Comparison of ENCODE assay signal across 12 cellular contexts in the genomic region with DNA sequence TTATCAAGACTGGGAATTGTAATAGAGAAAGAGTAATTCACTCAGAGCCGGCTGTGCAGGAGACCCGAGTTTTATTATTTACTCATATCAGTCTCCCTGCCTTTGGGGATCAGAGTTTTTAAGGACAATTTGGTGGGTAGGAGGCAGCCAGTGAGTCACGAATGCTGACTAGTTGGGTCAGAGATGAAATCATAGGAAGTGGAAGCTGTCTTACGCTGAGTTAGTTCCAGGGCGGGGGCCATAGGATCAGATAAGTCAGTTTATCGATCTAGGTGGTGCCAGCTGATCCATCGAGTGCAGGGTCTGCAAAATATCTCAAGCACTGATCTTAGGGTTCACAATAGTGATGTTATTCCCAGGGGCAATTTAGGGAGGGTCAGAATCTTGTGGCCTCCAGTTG. TPM values are rescaled to one million over a fixed set of nuclear protein-coding genes. Genes with fewer than 3 reads are reported as not detected.
A peak's percentile ranks its signal among the peaks of the same experiment; 100 is the strongest.
DNase-seq lines count a peak whose midpoint lies in the region; ATAC-seq and TF ChIP-seq lines count a peak whose summit lies in the region.
"Had no signal": no experiment of that assay in that cellular context is flagged by ENCODE, and none has a peak within 500 bp of the region (broad histone marks: within the 10 kb centered on the region; RNA-seq: fewer than 3 reads in every experiment).

No MANE protein-coding gene starts in this region.

- CTCF ChIA-PET in MCF 10A (lab: Yijun Ruan, JAX), result interaction anchor here (0.7 to 11.9 kb wide), 12 partner anchors 9 to 250 kb away, joined by 3 to 145 read pairs (median 4); partner anchors contain the start of gene RNF227
- CTCF ChIA-PET in activated CD4-positive, alpha-beta memory T cell treated with anti-CD3 and anti-CD28 coated beads, Interleukin-2, amount 10 ng/mL, durations not matched to agents 7 days and 5 days (lab: Charles Lee), result interaction anchor here (1.0 to 3.7 kb wide), 2 partner anchors 48 to 69 kb away, joined by 6 to 18 read pairs; no protein-coding TSS in a partner anchor

- no peaks in the 10 kb centered on the region for H3K27me3 ChIP-seq in breast epithelium

- no peaks in the 10 kb centered on the region for H3K36me3 ChIP-seq in breast epithelium

- BruUV-seq in MCF 10A (replicated peaks; lab: Mats Ljungman, UMichigan), result no TSS peak

- H3K4me1 ChIP-seq in breast epithelium, result no peaks in the 10 kb centered on the region

- H3K9me3 Mint-ChIP-seq in MCF 10A (ENCODE audit: unreplicated experiment), result no peaks in the 10 kb centered on the region
- H3K9me3 Mint-ChIP-seq in activated CD4-positive, alpha-beta memory T cell treated with anti-CD3 and anti-CD28 coated beads, Interleukin-2, amount 10 ng/mL, durations not matched to agents 7 days and 5 days, result peaks cover 1% of the 10 kb centered on the region

- peaks cover 6% of the 10 kb centered on the region for H3K36me3 Mint-ChIP-seq in MCF 10A (ENCODE audit: insufficient read depth, unreplicated experiment)
- H3K36me3 Mint-ChIP-seq in activated CD4-positive, alpha-beta memory T cell treated with anti-CD3 and anti-CD28 coated beads, Interleukin-2, amount 10 ng/mL, durations not matched to agents 7 days and 5 days (ENCODE audit: low read depth), result peaks cover 3% of the 10 kb centered on the region

- intact Hi-C loops in MCF 10A (cut with micrococcal nuclease) (loop anchor here (1.0 to 5.0 kb wide), 2 partner anchors 50 to 69 kb away; partner anchors contain the start of genes CNTROB and TRAPPC1), breast epithelium (cut with DNase I; ENCODE audit: low total_unique reads) (no loop called here)

- TF ChIP-seq CTCF in MCF 10A (IDR thresholded peaks at IDR 0.05; ENCODE audit: unreplicated experiment) (no peak), breast epithelium (IDR thresholded peaks at IDR 0.05) (no peak), foreskin fibroblast (IDR thresholded peaks at IDR 0.05; ENCODE audit: low read depth, low read length) (no peak)

- peaks cover 10% of the 10 kb centered on the region for H3K4me1 Mint-ChIP-seq in MCF 10A (ENCODE audit: insufficient read depth, unreplicated experiment)
- peaks cover 18% of the 10 kb centered on the region for H3K4me1 Mint-ChIP-seq in activated CD4-positive, alpha-beta memory T cell treated with anti-CD3 and anti-CD28 coated beads, Interleukin-2, amount 10 ng/mL, durations not matched to agents 7 days and 5 days

- H3K4me3 ChIP-seq in breast epithelium (no peak overlapping the region), foreskin fibroblast (ENCODE audit: low read depth in 1 of 2, low read length in 2 of 2) (no peak overlapping the region)

- no peak for TF ChIP-seq POLR2A in breast epithelium (IDR thresholded peaks at IDR 0.05)

- DNase-seq in MCF 10A (ENCODE audit: unreplicated experiment) (peak; percentile 43), breast epithelium (ENCODE audit: low spot score in 2 of 2) (no peak), foreskin fibroblast (peak; percentile 65 to 88)
- peak; percentile 24 for DNase-seq in activated CD4-positive, alpha-beta memory T cell treated with anti-CD3 and anti-CD28 coated beads, Interleukin-2, amount 10 ng/mL, durations not matched to agents 7 days and 5 days
- no peak for DNase-seq in stimulated activated CD4-positive, alpha-beta T cell treated with anti-CD3 and anti-CD28 coated beads, Interleukin-1b, Interleukin-23, amount 100 ng/mL, for 48 hours
- DNase-seq: activated naive CD4-positive, alpha-beta T cell treated with Interleukin-2 at 50 U/mL for 16 hours; SW 1271 had no signal

- POLR2A ChIA-PET in MCF 10A (lab: Yijun Ruan, JAX), result interaction anchor here (1.4 to 3.3 kb wide), 2 partner anchors 50 to 112 kb away, joined by 3 to 12 read pairs; partner anchors contain the start of genes CNTROB and TRAPPC1
- POLR2A ChIA-PET in activated CD4-positive, alpha-beta memory T cell treated with anti-CD3 and anti-CD28 coated beads, Interleukin-2, amount 10 ng/mL, durations not matched to agents 7 days and 5 days (lab: Charles Lee), result interaction anchor here (1.1 kb wide), 1 partner anchor 50 kb away, joined by 3 read pairs; no protein-coding TSS in a partner anchor

- no peaks in the 10 kb centered on the region for H3K9me3 ChIP-seq in breast epithelium

- H3K27me3 Mint-ChIP-seq in MCF 10A (ENCODE audit: insufficient read depth, unreplicated experiment), result no peaks in the 10 kb centered on the region
- H3K27me3 Mint-ChIP-seq in activated CD4-positive, alpha-beta memory T cell treated with anti-CD3 and anti-CD28 coated beads, Interleukin-2, amount 10 ng/mL, durations not matched to agents 7 days and 5 days, result peaks cover 15% of the 10 kb centered on the region

- ATAC-seq in HG03196 (IDR thresholded peaks at IDR 0.05; ENCODE audit: unreplicated experiment) (no peak), HG02571 (IDR thresholded peaks at IDR 0.05; ENCODE audit: unreplicated experiment) (no peak), HG03280 (IDR thresholded peaks at IDR 0.05; ENCODE audit: unreplicated experiment) (no peak)

- H3K27ac Mint-ChIP-seq in MCF 10A (ENCODE audit: low read depth, unreplicated experiment), result no peak overlapping the region
- H3K27ac Mint-ChIP-seq in activated CD4-positive, alpha-beta memory T cell treated with anti-CD3 and anti-CD28 coated beads, Interleukin-2, amount 10 ng/mL, durations not matched to agents 7 days and 5 days, result no peak overlapping the region

- H3K4me3 Mint-ChIP-seq in MCF 10A (ENCODE audit: unreplicated experiment), result no peak overlapping the region
- H3K4me3 Mint-ChIP-seq in activated CD4-positive, alpha-beta memory T cell treated with anti-CD3 and anti-CD28 coated beads, Interleukin-2, amount 10 ng/mL, durations not matched to agents 7 days and 5 days, result no peak overlapping the region

- no peak overlapping the region for H3K27ac ChIP-seq in breast epithelium

RNA-seq across cellular contexts. Expression of gene GUCY2D, which starts 20.2 kb away (rescaled TPM):
- total RNA-seq in MCF 10A (2022), result not detected in 2 replicates
- under 1 TPM in 1 of 3 donors, not detected in 2; 0.15 TPM for total RNA-seq in breast epithelium
- not detected for total RNA-seq in activated CD4-positive, alpha-beta memory T cell treated with anti-CD3 and anti-CD28 coated beads, Interleukin-2, amount 10 ng/mL, durations not matched to agents 7 days and 5 days
- total RNA-seq: chondrocyte, posterior vena cava had no signal

RNA-seq across cellular contexts. Expression of gene CNTROB, which starts 50.2 kb away (rescaled TPM):
- total RNA-seq in MCF 10A (2022), result 31.5 and 39.2 TPM in 2 replicates
- 10 to 100 TPM; 17.0 to 27.2 (median 23.9) TPM for total RNA-seq in breast epithelium
- 10 to 100 TPM; 58.8 to 64.6 TPM for total RNA-seq in activated CD4-positive, alpha-beta memory T cell treated with anti-CD3 and anti-CD28 coated beads, Interleukin-2, amount 10 ng/mL, durations not matched to agents 7 days and 5 days

RNA-seq across cellular contexts. Expression of gene TRAPPC1, which starts 50.4 kb away (rescaled TPM):
- total RNA-seq in MCF 10A (2022) (80.0 and 104 TPM in 2 replicates), breast epithelium (10 to 100 TPM; 24.9 to 38.9 (median 37.7) TPM)
- total RNA-seq in activated CD4-positive, alpha-beta memory T cell treated with anti-CD3 and anti-CD28 coated beads, Interleukin-2, amount 10 ng/mL, durations not matched to agents 7 days and 5 days, result 100 to 1,000 TPM; 238 to 244 TPM

RNA-seq across cellular contexts. Expression of gene KCNAB3, which starts 52.5 kb away (rescaled TPM):
- 4.2 and 10.0 TPM in 2 replicates for total RNA-seq in MCF 10A (2022)
- total RNA-seq in breast epithelium, result 1 to 10 TPM in 2 of 3 donors, under 1 TPM in 1; 0.48 to 1.5 (median 1.3) TPM
- 1 to 10 TPM; 7.7 to 8.4 TPM for total RNA-seq in activated CD4-positive, alpha-beta memory T cell treated with anti-CD3 and anti-CD28 coated beads, Interleukin-2, amount 10 ng/mL, durations not matched to agents 7 days and 5 days

RNA-seq across cellular contexts. Expression of gene ALOX15B, which starts 56.7 kb away (rescaled TPM):
- total RNA-seq in MCF 10A (2022), result 18.5 and 27.6 TPM in 2 replicates
- total RNA-seq in breast epithelium, result 10 to 100 TPM in 2 of 3 donors, 1 to 10 TPM in 1; 3.3 to 38.3 (median 12.3) TPM
- not detected for total RNA-seq in activated CD4-positive, alpha-beta memory T cell treated with anti-CD3 and anti-CD28 coated beads, Interleukin-2, amount 10 ng/mL, durations not matched to agents 7 days and 5 days
- total RNA-seq: chondrocyte had no signal

Comparison
In these comparisons a context has a peak if more than half of its experiments do, and no peak if none do; other contexts are left out.
1. DNase-seq: peak in MCF 10A (single experiment), activated CD4-positive, alpha-beta memory T cell treated with anti-CD3 and anti-CD28 coated beads, Interleukin-2, amount 10 ng/mL, durations not matched to agents 7 days and 5 days (single experiment) and foreskin fibroblast (2 of 2); none in breast epithelium (0 of 2) and stimulated activated CD4-positive, alpha-beta T cell treated with anti-CD3 and anti-CD28 coated beads, Interleukin-1b, Interleukin-23, amount 100 ng/mL, for 48 hours (single experiment).